ENCODE assay signal across 22 cellular contexts in the genomic region with DNA sequence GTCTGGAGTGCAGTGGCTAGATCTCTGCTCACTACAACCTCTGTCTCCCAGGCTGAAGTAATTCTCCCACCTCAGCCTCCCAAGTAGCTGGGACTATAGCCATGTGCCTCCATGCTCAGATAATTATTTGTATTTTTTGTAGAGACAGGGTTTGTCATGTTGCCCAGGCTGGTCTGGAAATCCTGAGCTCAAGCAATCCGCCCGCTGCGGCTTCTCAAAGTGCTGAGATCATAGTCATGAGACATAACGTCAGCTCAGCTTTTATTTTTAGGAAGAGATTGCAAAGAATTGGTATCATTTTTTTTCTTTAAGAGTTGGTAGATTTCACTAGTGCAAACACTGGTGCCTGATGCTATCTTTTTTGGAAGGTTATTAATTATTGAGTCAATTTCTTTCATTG.
"Had no signal": no experiment of that assay in that cellular context is flagged by ENCODE, and none has a peak within 500 bp of the region (broad histone marks: within the 10 kb centered on the region; RNA-seq: fewer than 3 reads in every experiment).

No MANE protein-coding gene starts in this region.

- H3K27me3 ChIP-seq: dorsolateral prefrontal cortex, foreskin keratinocyte, neural progenitor cell, right lobe of liver, testis, tibial artery had no signal

- H3K27ac ChIP-seq: foreskin keratinocyte, neural progenitor cell, parathyroid adenoma, prostate gland, right lobe of liver, testis, tibial artery had no signal

- ATAC-seq: foreskin keratinocyte; mucosa of descending colon; naive thymus-derived CD4-positive, alpha-beta T cell; right lobe of liver; stimulated activated naive CD8-positive, alpha-beta T cell treated with anti-CD3 and anti-CD28 coated beads, Interleukin-15, Interleukin-2, amounts not matched to agents 100 U/mL and 50 U/mL, for 24 hours had no signal

- H3K4me2 ChIP-seq: neural progenitor cell had no signal

- H3K9ac ChIP-seq: neural progenitor cell, parathyroid adenoma had no signal

- H3K36me3 ChIP-seq: neural progenitor cell, prostate gland, right lobe of liver, tibial artery had no signal

- DNase-seq: caudate nucleus; cerebellar nuclear complex; effector CD4-positive, alpha-beta T cell; foreskin keratinocyte; kidney; mesenchymal stem cell; naive thymus-derived CD4-positive, alpha-beta T cell; right lobe of liver; small intestine; stimulated activated CD4-positive, alpha-beta T cell treated with anti-CD3 and anti-CD28 coated beads, Interleukin-12 subunit alpha, Interleukin-12 subunit beta, amount 100 ng/mL, for 4 hours; stimulated activated CD4-positive, alpha-beta T cell treated with anti-CD3 and anti-CD28 coated beads, Interleukin-1b, Interleukin-23, amount 100 ng/mL, for 48 hours; stimulated activated CD4-positive, alpha-beta T cell treated with anti-CD3 and anti-CD28 coated beads, Interleukin-4, amount 100 ng/mL, for 1 hour; stimulated activated CD8-positive, alpha-beta memory T cell treated with anti-CD3 and anti-CD28 coated beads, Interleukin-4, amount 100 ng/mL, for 48 hours; stimulated activated naive CD8-positive, alpha-beta T cell treated with anti-CD3 and anti-CD28 coated beads, Interleukin-15, Interleukin-2, amounts not matched to agents 100 U/mL and 50 U/mL, for 24 hours; testis had no signal

- H3K79me2 ChIP-seq: parathyroid adenoma had no signal

- H3K4me3 ChIP-seq: dorsolateral prefrontal cortex, lung, mucosa of descending colon, neural progenitor cell, prostate gland, right lobe of liver, testis, tibial artery had no signal

- H2AFZ ChIP-seq: neural progenitor cell, parathyroid adenoma had no signal

- H3K4me1 ChIP-seq: neural progenitor cell, parathyroid adenoma, prostate gland, testis, tibial artery had no signal

- H3K9me3 ChIP-seq: prostate gland, right lobe of liver, testis, tibial artery had no signal
